ENCODE assay signal across 25 cellular contexts in the genomic region with DNA sequence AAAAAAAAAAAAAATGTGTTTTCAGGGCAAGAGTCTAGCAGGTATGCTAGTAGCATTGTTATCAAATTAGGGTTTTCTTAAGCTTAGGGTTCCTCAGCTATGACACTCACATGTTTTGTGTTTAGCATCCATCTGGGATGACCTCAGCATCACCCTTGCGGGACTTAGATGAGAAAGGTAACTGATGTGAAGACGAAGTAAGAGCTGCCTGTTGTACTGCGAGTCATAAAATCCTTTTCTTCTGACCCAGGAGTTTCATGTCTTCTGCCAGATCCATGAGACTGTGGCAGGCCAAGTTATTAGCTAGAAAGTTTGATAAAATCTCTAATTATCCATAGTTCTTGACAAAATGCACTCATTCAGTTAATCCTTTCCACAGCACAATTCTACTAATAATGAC.
"Had no signal": no experiment of that assay in that cellular context is flagged by ENCODE, and none has a peak within 500 bp of the region (broad histone marks: within the 10 kb centered on the region; RNA-seq: fewer than 3 reads in every experiment).

No MANE protein-coding gene starts in this region.

- H3K4me3 ChIP-seq: coronary artery, dorsolateral prefrontal cortex, esophagus squamous epithelium, gastrocnemius medialis, heart right ventricle, left lung, lower lobe of right lung, mucosa of descending colon had no signal

- ATAC-seq: effector memory CD8-positive, alpha-beta T cell; esophagus mucosa; gastrocnemius medialis; heart right ventricle; left cardiac atrium; left lung; left ventricle myocardium superior; lower lobe of right lung; mucosa of descending colon; naive thymus-derived CD8-positive, alpha-beta T cell had no signal

- DNase-seq: dermis blood vessel endothelial cell; dorsolateral prefrontal cortex; effector CD8-positive, alpha-beta T cell; effector memory CD8-positive, alpha-beta T cell; endodermal cell; erythroblast; esophagus squamous epithelium; foreskin fibroblast; foreskin melanocyte; gastrocnemius medialis; glutamatergic neuron; head of caudate nucleus; heart right ventricle; hippocampal formation; left cardiac atrium; left lung; left ventricle myocardium superior; lower lobe of right lung; mesenchymal stem cell; mucosa of descending colon; naive B cell; naive thymus-derived CD8-positive, alpha-beta T cell had no signal

- H3K27ac ChIP-seq: coronary artery, dorsolateral prefrontal cortex, epithelial cell of prostate, esophagus squamous epithelium, gastrocnemius medialis, heart right ventricle, left lung, lower lobe of right lung had no signal
